ENCODE assay signal across 8 cellular contexts in genomic region chr13:21060827-21061076, GRCh38. TPM values are rescaled to one million over a fixed set of nuclear protein-coding genes. Genes with fewer than 3 reads are reported as not detected.
A peak's percentile ranks its signal among the peaks of the same experiment; 100 is the strongest.
DNase-seq lines count a peak whose midpoint lies in the region; ATAC-seq and TF ChIP-seq lines count a peak whose summit lies in the region.

No MANE protein-coding gene starts in this region.

- H3K27me3 ChIP-seq in PC-3 (ENCODE audit: low read length) (no peaks in the 10 kb centered on the region), psoas muscle (ENCODE audit: insufficient read depth in 3 of 3, low read length in 2 of 3) (no peaks in the 10 kb centered on the region)

- 0% methylated on average over 16 to 39 of the region's 39 CpGs for WGBS in psoas muscle, 3 donors

- no peak for ATAC-seq in PC-3
- no peak for ATAC-seq in psoas muscle

- H3K9me3 ChIP-seq in PC-3 (ENCODE audit: low read length) (no peaks in the 10 kb centered on the region), psoas muscle (no peaks in the 10 kb centered on the region)

- no peaks in the 10 kb centered on the region for H3K9me2 ChIP-seq in PC-3 (replicated peaks; ENCODE audit: low read length)

- POLR2A ChIA-PET in PC-3 (lab: Charles Lee; ENCODE audit: unreplicated experiment): interaction anchor here (1.0 kb wide), 1 partner anchor 8 kb away, joined by 7 read pairs; no protein-coding TSS in a partner anchor

- DNase-seq in GM12864 (ENCODE audit: low read depth) (no peak), PC-3 (no peak), fibroblast of villous mesenchyme (ENCODE audit: low read depth) (no peak), psoas muscle (peak in 1 of 2 donors; percentile 68), AG08396 (ENCODE audit: low spot score) (no peak), HuH-7 (ENCODE audit: low spot score) (no peak), SW 1271 (lab: John Stamatoyannopoulos, UW) (no peak)
- DNase-seq in stimulated activated naive CD4-positive, alpha-beta T cell (lab: John Stamatoyannopoulos, UW): no peak

- H3K4me2 ChIP-seq in PC-3 (ENCODE audit: low read length): peak overlapping the region; percentile 99

- H3K9ac ChIP-seq in PC-3 (ENCODE audit: low read length): peak overlapping the region; percentile 85

- CTCF ChIA-PET in PC-3 (lab: Charles Lee): no interaction called here

- no peak overlapping the region for H2AFZ ChIP-seq in PC-3 (ENCODE audit: low read length)

- H3K27ac ChIP-seq in PC-3 (ENCODE audit: low read length): peak overlapping the region; percentile 75
- H3K27ac ChIP-seq in psoas muscle: peak overlapping the region; percentile 100

- no peak for TF ChIP-seq CTCF in GM12864 (IDR thresholded peaks at IDR 0.05; ENCODE audit: low read depth, low read length, missing control alignments)
- no peak for TF ChIP-seq CTCF in PC-3 (conservative IDR thresholded peaks at IDR 0.05; ENCODE audit: low read depth, low read length)
- TF ChIP-seq CTCF in fibroblast of villous mesenchyme (IDR thresholded peaks at IDR 0.05; ENCODE audit: insufficient read depth, low read depth, low read length): no peak
- TF ChIP-seq CTCF in psoas muscle (IDR thresholded peaks at IDR 0.05): no peak

- BruUV-seq in PC-3 (replicated peaks; lab: Mats Ljungman, UMichigan): no TSS peak

- H3K4me1 ChIP-seq in PC-3 (ENCODE audit: insufficient read depth, low read length) (peaks cover 18% of the 10 kb centered on the region), psoas muscle (peaks cover 44% of the 10 kb centered on the region)

- H3K4me3 ChIP-seq in GM12864 (ENCODE audit: low read depth, low read length) (peak overlapping the region; percentile 91), PC-3 (ENCODE audit: low read length) (peak overlapping the region; percentile 96), fibroblast of villous mesenchyme (ENCODE audit: low read depth, low read length) (peak overlapping the region; percentile 85), psoas muscle (peak overlapping the region; percentile 96)

- no peaks in the 10 kb centered on the region for H3K36me3 ChIP-seq in PC-3 (ENCODE audit: low read depth, low read length)
- H3K36me3 ChIP-seq in psoas muscle (ENCODE audit: insufficient read depth in 1 of 2, low read depth in 1 of 2): no peaks in the 10 kb centered on the region

- H4K20me1 ChIP-seq in PC-3 (ENCODE audit: low read length): peaks cover 25% of the 10 kb centered on the region

- H3F3A ChIP-seq in PC-3 (ENCODE audit: low read length, unreplicated experiment): no peaks in the 10 kb centered on the region

- peaks cover 50% of the 10 kb centered on the region for H3K79me2 ChIP-seq in PC-3 (ENCODE audit: low read length)

- intact Hi-C loops in PC-3 (cut with micrococcal nuclease): loop anchor here (1.0 to 10.0 kb wide), 3 partner anchors 46 to 117 kb away; no protein-coding TSS in a partner anchor
- intact Hi-C loops in psoas muscle (cut with DNase I): loop anchor here (5.0 to 10.0 kb wide), 2 partner anchors 116 to 118 kb away; no protein-coding TSS in a partner anchor

RNA-seq across cellular contexts. Expression of gene LATS2, which starts 0.6 kb away (rescaled TPM):
- total RNA-seq in PC-3 (2014; rRNA removed) (11.0 and 11.1 TPM in 2 replicates), fibroblast of villous mesenchyme (20.9 and 32.0 TPM in 2 replicates), psoas muscle (10 to 100 TPM; 23.7 to 27.4 (median 26.1) TPM)
- polyA plus RNA-seq in psoas muscle: 10 to 100 TPM in 2 of 3 donors, 1 to 10 TPM in 1; 6.0 to 13.9 (median 10.0) TPM
